Comparison of ENCODE assay signal across 8 cellular contexts in the genomic region with DNA sequence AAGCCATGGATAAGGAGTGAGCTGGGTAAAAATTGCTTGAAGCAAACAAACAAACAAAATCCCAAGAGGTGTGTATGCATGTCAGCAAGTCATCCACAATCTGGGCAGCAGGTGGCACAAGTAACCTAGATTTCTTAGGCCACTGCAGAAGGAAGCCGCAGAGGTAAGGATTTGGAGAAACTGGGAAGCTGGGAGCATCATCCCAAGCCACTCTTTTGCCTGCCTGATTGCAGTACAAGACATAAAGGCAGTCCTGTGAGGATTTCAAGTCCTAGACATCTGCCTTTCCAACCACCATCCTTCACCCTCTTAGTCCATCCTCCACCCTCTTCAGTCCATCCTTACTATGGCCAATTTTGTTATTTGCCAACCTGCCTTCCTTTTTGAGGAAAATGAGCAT.
DNase-seq lines count a peak whose midpoint lies in the region; ATAC-seq, FAIRE-seq and TF ChIP-seq lines count a peak whose summit lies in the region.

No MANE protein-coding gene starts in this region.

- no peak for FAIRE-seq in small intestine (lab: Jason Lieb, UNC)

- no peaks in the 10 kb centered on the region for H3K27me3 ChIP-seq in GM23248 (replicated peaks; ENCODE audit: insufficient read depth)
- H3K27me3 ChIP-seq in right atrium auricular region = no peaks in the 10 kb centered on the region
- no peaks in the 10 kb centered on the region for H3K27me3 ChIP-seq in small intestine (ENCODE audit: control insufficient read depth in 2 of 2, insufficient read depth in 2 of 2, low read length in 2 of 2)

- no peaks in the 10 kb centered on the region for H4K20me1 ChIP-seq in GM23248 (ENCODE audit: insufficient read depth)

- H3F3A ChIP-seq in GM23248 (ENCODE audit: insufficient read depth) = peaks cover 40% of the 10 kb centered on the region

- H2AFZ ChIP-seq in GM23248 = no peak overlapping the region

- no peak overlapping the region for H3K4me2 ChIP-seq in GM23248 (ENCODE audit: unreplicated experiment)

- TF ChIP-seq CTCF in C4-2B (conservative IDR thresholded peaks at IDR 0.05) (peak; percentile 78), right atrium auricular region (IDR thresholded peaks at IDR 0.05) (peak; percentile 22 to 70)

- DNase-seq in GM23248 (peak; percentile 87), NCI-H226 (peak; percentile 64), amniotic epithelial cell (ENCODE audit: low read depth) (peak; percentile 73), right atrium auricular region (ENCODE audit: low spot score) (peak; percentile 69), small intestine (peak; percentile 78)

- 5 to 6% methylated on average over 1 of the region's 1 CpG for WGBS in GM23248 (ENCODE audit: low coverage in 1 of 2, low lambda C conversion rate in 2 of 2, missing lambda C conversion rate in 2 of 2), 2 experiments
- 15 to 32% (median 30%) methylated on average over 1 of the region's 1 CpG for WGBS in small intestine, 3 donors

- in situ Hi-C loops in GM23248 (cut with MboI) = loop anchor here (5.0 kb wide), 1 partner anchor 127 kb away; no protein-coding TSS in a partner anchor

- H3K36me3 ChIP-seq in GM23248 (ENCODE audit: low read depth) = no peaks in the 10 kb centered on the region
- no peaks in the 10 kb centered on the region for H3K36me3 ChIP-seq in right atrium auricular region
- no peaks in the 10 kb centered on the region for H3K36me3 ChIP-seq in small intestine (ENCODE audit: control insufficient read depth in 2 of 2, insufficient read depth in 2 of 2, low read length in 2 of 2)

- no peak overlapping the region for H3K9ac ChIP-seq in GM23248

- no peaks in the 10 kb centered on the region for H3K9me3 ChIP-seq in GM23248 (ENCODE audit: low read depth)
- H3K9me3 ChIP-seq in right atrium auricular region = no peaks in the 10 kb centered on the region
- no peaks in the 10 kb centered on the region for H3K9me3 ChIP-seq in small intestine (ENCODE audit: control insufficient read depth, low read depth)

- H3K4me1 ChIP-seq in GM23248 (ENCODE audit: insufficient read depth) (peaks cover 35% of the 10 kb centered on the region), right atrium auricular region (peaks cover 0 to 17% of the 10 kb centered on the region in 2 donors), small intestine (ENCODE audit: control insufficient read depth in 2 of 2, insufficient read depth in 1 of 2, low read depth in 1 of 2, low read length in 1 of 2) (peaks cover 3 to 4% of the 10 kb centered on the region in 2 donors)

- H3K4me3 ChIP-seq in GM23248 (no peak overlapping the region), right atrium auricular region (no peak overlapping the region), small intestine (ENCODE audit: low read depth in 1 of 2, low read length in 2 of 2) (no peak overlapping the region)

- no peak for ATAC-seq in HG03139 (IDR thresholded peaks at IDR 0.05; ENCODE audit: unreplicated experiment)
- no peak for ATAC-seq in GM19455 (IDR thresholded peaks at IDR 0.05; ENCODE audit: unreplicated experiment)

- H3K27ac ChIP-seq in C4-2B (no peak overlapping the region), GM23248 (no peak overlapping the region), right atrium auricular region (no peak overlapping the region), small intestine (ENCODE audit: low read depth in 1 of 2, low read length in 1 of 2) (no peak overlapping the region)

- H3K9me2 ChIP-seq in GM23248 (ENCODE audit: insufficient read depth) = no peaks in the 10 kb centered on the region

- no peaks in the 10 kb centered on the region for H3K79me2 ChIP-seq in GM23248 (ENCODE audit: insufficient read depth)
